ENCODE assay signal across 9 cellular contexts in the genomic region with DNA sequence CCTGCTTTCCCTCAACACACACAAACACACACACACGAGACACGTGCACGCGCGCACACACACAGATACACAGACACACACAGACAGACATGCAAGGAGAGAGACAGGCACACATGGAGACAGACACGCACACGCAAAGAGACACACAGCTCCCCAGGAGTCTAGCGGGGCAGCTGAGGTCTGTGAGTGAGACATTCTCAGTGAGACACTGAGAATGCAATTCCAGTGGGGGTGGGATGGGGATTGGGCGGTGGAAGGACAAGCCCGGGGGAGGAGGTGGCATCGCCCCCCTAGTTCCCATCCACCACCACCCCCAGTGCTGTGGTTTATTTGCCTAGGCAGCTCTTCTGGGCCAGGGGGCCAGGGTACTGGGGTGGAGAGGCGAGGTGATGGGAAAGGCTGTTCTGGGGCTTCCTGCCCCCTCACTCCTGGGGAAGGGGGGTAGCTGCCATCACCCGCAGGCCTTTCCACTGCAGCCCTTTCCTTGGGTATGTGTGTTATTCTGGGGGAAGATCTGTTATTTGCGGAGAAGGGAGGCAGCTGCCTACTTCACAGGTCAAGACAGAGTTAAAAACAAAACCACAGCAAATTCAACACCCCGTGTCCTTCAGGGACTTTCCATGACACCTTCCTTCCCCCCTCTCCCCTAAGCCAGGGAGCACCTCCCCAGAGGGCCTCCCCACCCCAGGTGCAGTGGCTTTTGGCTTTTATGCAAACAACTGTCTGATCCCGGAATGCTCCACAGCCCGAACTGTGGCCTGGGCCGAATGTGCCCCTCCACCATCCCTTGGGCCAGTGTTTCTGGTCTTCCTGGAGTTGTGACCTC. TPM values are rescaled to one million over a fixed set of nuclear protein-coding genes. Genes with fewer than 3 reads are reported as not detected.
DNase-seq lines count a peak whose midpoint lies in the region; ATAC-seq and TF ChIP-seq lines count a peak whose summit lies in the region.
"Had no signal": no experiment of that assay in that cellular context is flagged by ENCODE, and none has a peak within 500 bp of the region (broad histone marks: within the 10 kb centered on the region; RNA-seq: fewer than 3 reads in every experiment).

No MANE protein-coding gene starts in this region.

- DNase-seq in NK-92 treated with Interleukin-12 subunit alpha and Interleukin-12 subunit beta, amount 100 ng/mL, for 24 hours (lab: John Stamatoyannopoulos, UW) = peak; percentile 73
- no peak for DNase-seq in NK-92 (lab: John Stamatoyannopoulos, UW; ENCODE audit: unreplicated experiment)
- DNase-seq in activated B cell treated with CpG ODN at 0.5 μM for 24 hours = peak; percentile 73
- peak; percentile 49 to 59 (median 50) for DNase-seq in effector memory CD4-positive, alpha-beta T cell
- DNase-seq in stimulated activated CD4-positive, alpha-beta T cell treated with anti-CD3 and anti-CD28 coated beads, Interleukin-4, amount 100 ng/mL, for 1 hour = peak; percentile 48
- no peak for DNase-seq in sciatic nerve (ENCODE audit: low spot score)

- H3K4me3 ChIP-seq in effector memory CD4-positive, alpha-beta T cell (ENCODE audit: insufficient read depth, low read depth, low read length, poor library complexity, severe bottlenecking) = peak overlapping the region; percentile 58

- H3K27me3 Mint-ChIP-seq in activated B cell treated with CpG ODN at 0.5 μM for 24 hours = no peaks in the 10 kb centered on the region

- no peaks in the 10 kb centered on the region for H3K9me3 Mint-ChIP-seq in activated B cell treated with CpG ODN at 0.5 μM for 24 hours

- peaks cover 26% of the 10 kb centered on the region for H3K36me3 Mint-ChIP-seq in activated B cell treated with CpG ODN at 0.5 μM for 24 hours (ENCODE audit: low read depth)

- peak overlapping the region; percentile 98 for H3K27ac ChIP-seq in effector memory CD4-positive, alpha-beta T cell (ENCODE audit: insufficient read depth, low read length, poor library complexity, severe bottlenecking)

- H3K4me3 Mint-ChIP-seq in activated B cell treated with CpG ODN at 0.5 μM for 24 hours = peak overlapping the region; percentile 76

- POLR2A ChIA-PET in activated B cell treated with CpG ODN at 0.5 μM for 24 hours (lab: Charles Lee) = interaction anchor here (0.6 to 10.0 kb wide), 44 partner anchors 10 to 562 kb away, joined by 3 to 308 read pairs (median 8); a partner anchor contains a TSS

- peaks cover 77% of the 10 kb centered on the region for H3K4me1 Mint-ChIP-seq in activated B cell treated with CpG ODN at 0.5 μM for 24 hours

- H3K36me3 ChIP-seq in effector memory CD4-positive, alpha-beta T cell (ENCODE audit: control insufficient read depth, insufficient read depth, low read length) = peaks cover 2% of the 10 kb centered on the region

- peak overlapping the region; percentile 97 for H3K27ac Mint-ChIP-seq in activated B cell treated with CpG ODN at 0.5 μM for 24 hours

- no peak for TF ChIP-seq CTCF in activated B cell treated with CpG ODN at 0.5 μM for 24 hours (IDR thresholded peaks at IDR 0.05)

- intact Hi-C loops in activated B cell treated with CpG ODN at 0.5 μM for 24 hours (cut with micrococcal nuclease) (loop anchor here (2.0 to 10.0 kb wide), 2 partner anchors 205 to 569 kb away; no protein-coding TSS in a partner anchor), sciatic nerve (cut with DNase I) (no loop called here)

- peak; percentile 25 for ATAC-seq in activated B cell treated with CpG ODN at 0.5 μM for 24 hours (ENCODE audit: low read depth)
- no peak for ATAC-seq in sciatic nerve
- ATAC-seq in HG02798 (IDR thresholded peaks at IDR 0.05; ENCODE audit: poor library complexity, unreplicated experiment) = no peak
- no peak for ATAC-seq in GM21737 (IDR thresholded peaks at IDR 0.05; ENCODE audit: unreplicated experiment)

- CTCF ChIA-PET in activated B cell treated with CpG ODN at 0.5 μM for 24 hours (lab: Charles Lee) = interaction anchor here (0.9 to 3.1 kb wide), 16 partner anchors 14 to 225 kb away, joined by 3 to 26 read pairs (median 6); a partner anchor contains a TSS

- no peaks in the 10 kb centered on the region for H3K9me3 ChIP-seq in effector memory CD4-positive, alpha-beta T cell (ENCODE audit: control insufficient read depth, low read length)

- H3K27me3 ChIP-seq in effector memory CD4-positive, alpha-beta T cell (replicated peaks; ENCODE audit: control insufficient read depth, insufficient read depth, low read length, poor library complexity, severe bottlenecking) = no peaks in the 10 kb centered on the region

- H3K4me1 ChIP-seq in effector memory CD4-positive, alpha-beta T cell (ENCODE audit: control insufficient read depth, insufficient read depth, low read length, poor library complexity, severe bottlenecking) = peaks cover 48% of the 10 kb centered on the region

RNA-seq across cellular contexts. Expression of a gene that starts 18.0 kb away (rescaled TPM):
- total RNA-seq in activated B cell treated with CpG ODN at 0.5 μM for 24 hours (0.44 TPM in 1 of 2 replicates, not detected in the other), sciatic nerve (1.6 TPM)
- total RNA-seq: activated CD8-positive, alpha-beta memory T cell treated with anti-CD3 and anti-CD28 coated beads for 36 hours had no signal

RNA-seq across cellular contexts. Expression of a gene that starts 25.4 kb away (rescaled TPM):
- total RNA-seq in activated B cell treated with CpG ODN at 0.5 μM for 24 hours (42.2 and 45.7 TPM in 2 replicates), sciatic nerve (18.5 TPM)

RNA-seq across cellular contexts. Expression of a gene that starts 55.9 kb away (rescaled TPM):
- total RNA-seq in activated B cell treated with CpG ODN at 0.5 μM for 24 hours = 4.4 and 7.1 TPM in 2 replicates
- 131 TPM for total RNA-seq in sciatic nerve

Comparison
In these comparisons a context has a peak if more than half of its experiments do, and no peak if none do; other contexts are left out.
1. DNase-seq: peak in NK-92 treated with Interleukin-12 subunit alpha and Interleukin-12 subunit beta, amount 100 ng/mL, for 24 hours (single experiment), activated B cell treated with CpG ODN at 0.5 μM for 24 hours (single experiment), effector memory CD4-positive, alpha-beta T cell (3 of 3) and stimulated activated CD4-positive, alpha-beta T cell treated with anti-CD3 and anti-CD28 coated beads, Interleukin-4, amount 100 ng/mL, for 1 hour (single experiment); none in NK-92 (single experiment) and sciatic nerve (single experiment).
2. RNA of a gene that starts 55.9 kb away (total RNA-seq): 131 TPM in sciatic nerve (single experiment); 4.4 to 7.1 TPM in activated B cell treated with CpG ODN at 0.5 μM for 24 hours; every median in the first group is over 10 times any median in the second.